31 cellular contexts compared by ENCODE assay signal in genomic region chr11:18204220-18204619, GRCh38. TPM values are rescaled to one million over a fixed set of nuclear protein-coding genes. Genes with fewer than 3 reads are reported as not detected.
"Had no signal": no experiment of that assay in that cellular context is flagged by ENCODE, and none has a peak within 500 bp of the region (broad histone marks: within the 10 kb centered on the region; RNA-seq: fewer than 3 reads in every experiment).

No MANE protein-coding gene starts in this region.

- H3K36me3 Mint-ChIP-seq: natural killer cell; stimulated activated effector memory CD8-positive, alpha-beta T cell treated with anti-CD3 and anti-CD28 coated beads, Interleukin-12 subunit alpha, Interleukin-12 subunit beta, amount 100 ng/mL, for 72 hours; type B pancreatic cell had no signal

- ATAC-seq: gastroesophageal sphincter, heart right ventricle, left ventricle myocardium superior, natural killer cell, sciatic nerve had no signal

- H3K9me3 ChIP-seq: esophagus muscularis mucosa, gastroesophageal sphincter, heart right ventricle, thyroid gland had no signal

- H3K27me3 ChIP-seq: thyroid gland had no signal

- H3K9ac ChIP-seq: parathyroid adenoma had no signal

- H3K27ac Mint-ChIP-seq: memory B cell; natural killer cell; progenitor cell of endocrine pancreas; stimulated activated effector memory CD8-positive, alpha-beta T cell treated with anti-CD3 and anti-CD28 coated beads, Interleukin-12 subunit alpha, Interleukin-12 subunit beta, amount 100 ng/mL, for 72 hours; type B pancreatic cell had no signal

- H3K27ac ChIP-seq: coronary artery, esophagus muscularis mucosa, foreskin keratinocyte, gastroesophageal sphincter, heart right ventricle, parathyroid adenoma, stomach, thyroid gland had no signal

- H3K4me1 ChIP-seq: esophagus muscularis mucosa, gastroesophageal sphincter, heart right ventricle, parathyroid adenoma, stomach, thyroid gland had no signal

- H3K4me1 Mint-ChIP-seq: memory B cell, natural killer cell had no signal

- H3K9me3 Mint-ChIP-seq: memory B cell; natural killer cell; stimulated activated effector memory CD8-positive, alpha-beta T cell treated with anti-CD3 and anti-CD28 coated beads, Interleukin-12 subunit alpha, Interleukin-12 subunit beta, amount 100 ng/mL, for 72 hours; type B pancreatic cell had no signal

- FAIRE-seq: urothelium cell line had no signal

- H3K4me3 ChIP-seq: coronary artery, esophagus muscularis mucosa, gastroesophageal sphincter, heart right ventricle, lung, smooth muscle cell, stomach, thyroid gland had no signal

- H3K4me3 Mint-ChIP-seq: memory B cell; natural killer cell; stimulated activated effector memory CD8-positive, alpha-beta T cell treated with anti-CD3 and anti-CD28 coated beads, Interleukin-12 subunit alpha, Interleukin-12 subunit beta, amount 100 ng/mL, for 72 hours; type B pancreatic cell had no signal

- H3K4me2 ChIP-seq: smooth muscle cell had no signal

- H3K79me2 ChIP-seq: parathyroid adenoma had no signal

- H3K36me3 ChIP-seq: esophagus muscularis mucosa, gastroesophageal sphincter, heart right ventricle, stomach, thyroid gland had no signal

- H2AFZ ChIP-seq: parathyroid adenoma had no signal

- DNase-seq: effector memory CD4-positive, alpha-beta T cell; foreskin keratinocyte; heart right ventricle; hippocampal formation; left ventricle myocardium superior; natural killer cell; stimulated activated CD4-positive, alpha-beta T cell treated with anti-CD3 and anti-CD28 coated beads, Interleukin-4, amount 100 ng/mL, for 24 hours; stimulated activated naive CD4-positive, alpha-beta T cell treated with Interleukin-2 at 50 U/mL for 16 hours; stomach; thyroid gland had no signal

RNA-seq across cellular contexts. Expression of gene MRGPRX4, which starts 31.6 kb away (rescaled TPM):
- total RNA-seq: endothelial cell of umbilical vein, epithelial cell of proximal tubule, esophagus muscularis mucosa, fibroblast of lung, foreskin keratinocyte, gastroesophageal sphincter, heart right ventricle, left ventricle myocardium superior, lung, mononuclear cell, natural killer cell, osteoblast, progenitor cell of endocrine pancreas, sciatic nerve, smooth muscle cell, stomach, subcutaneous adipose tissue, temporal lobe, thyroid gland had no signal
- polyA plus RNA-seq: endothelial cell of umbilical vein, fibroblast of lung, foreskin keratinocyte, heart right ventricle, lung, neural cell, smooth muscle cell, stomach had no signal

RNA-seq across cellular contexts. Expression of gene SAA4, which starts 32.4 kb away (rescaled TPM):
- total RNA-seq: dermis blood vessel endothelial cell, endothelial cell of umbilical vein, esophagus muscularis mucosa, fibroblast of lung, foreskin keratinocyte, heart right ventricle, left ventricle myocardium superior, mononuclear cell, osteoblast, progenitor cell of endocrine pancreas, sciatic nerve, smooth muscle cell, stomach, temporal lobe, thyroid gland had no signal
- polyA plus RNA-seq: endothelial cell of umbilical vein, fibroblast of lung, foreskin keratinocyte, heart right ventricle, smooth muscle cell had no signal

RNA-seq across cellular contexts. Expression of gene SAA2, which starts 44.2 kb away (rescaled TPM):
- total RNA-seq: endothelial cell of umbilical vein, fibroblast of lung, foreskin keratinocyte, natural killer cell, progenitor cell of endocrine pancreas, smooth muscle cell, temporal lobe had no signal
- polyA plus RNA-seq: endothelial cell of umbilical vein, fibroblast of lung, neural cell, smooth muscle cell had no signal
